ENCODE assay signal across 8 cellular contexts in genomic region chr16:11743308-11744074, GRCh38. TPM values are rescaled to one million over a fixed set of nuclear protein-coding genes. Genes with fewer than 3 reads are reported as not detected.
DNase-seq lines count a peak whose midpoint lies in the region; ATAC-seq, FAIRE-seq and TF ChIP-seq lines count a peak whose summit lies in the region.

No MANE protein-coding gene starts in this region.

- H3K27ac ChIP-seq in left lung: peak overlapping the region; percentile 94 to 97

- FAIRE-seq in bronchial epithelial cell (lab: Jason Lieb, UNC): no peak

- peak; percentile 21 for ATAC-seq in left lung
- ATAC-seq in stimulated activated naive CD8-positive, alpha-beta T cell treated with anti-CD3 and anti-CD28 coated beads, Interleukin-15, Interleukin-2, amounts not matched to agents 100 U/mL and 50 U/mL, for 24 hours: no peak

- H3K36me3 ChIP-seq in bronchial epithelial cell (ENCODE audit: control insufficient read depth, insufficient read depth, low read length): no peaks in the 10 kb centered on the region
- H3K36me3 ChIP-seq in left lung: peaks cover 0 to 18% of the 10 kb centered on the region in 2 donors

- TF ChIP-seq CTCF in AG04449 (IDR thresholded peaks at IDR 0.05; ENCODE audit: insufficient read depth, low read length, missing control alignments) (no peak), GM13976 (IDR thresholded peaks at IDR 0.05; ENCODE audit: borderline replicate concordance, control extremely low read depth, extremely low read depth, insufficient read depth, missing control alignments) (no peak), bronchial epithelial cell (IDR thresholded peaks at IDR 0.05; ENCODE audit: insufficient read depth, low read length, severe bottlenecking) (no peak), left lung (IDR thresholded peaks at IDR 0.05) (no peak)

- H3K4me3 ChIP-seq in AG04449 (ENCODE audit: low read depth, low read length): peak overlapping the region; percentile 85
- H3K4me3 ChIP-seq in bronchial epithelial cell (ENCODE audit: low read depth, low read length): peak overlapping the region; percentile 49
- H3K4me3 ChIP-seq in left lung: peak overlapping the region; percentile 36 to 93

- in situ Hi-C loops in GM13976 (cut with MboI; ENCODE audit: low sequenced_read_pairs, unreplicated experiment): no loop called here

- DNase-seq in AG04449 (ENCODE audit: low read depth, low spot score): no peak
- DNase-seq in GM13976 (ENCODE audit: low spot score): peak; percentile 46
- DNase-seq in RKO (ENCODE audit: low spot score): peak; percentile 80
- peak; percentile 66 for DNase-seq in bronchial epithelial cell (ENCODE audit: low read depth)
- DNase-seq in left lung: peak in 1 of 2 donors; percentile 76
- DNase-seq in stimulated activated naive CD8-positive, alpha-beta T cell treated with anti-CD3 and anti-CD28 coated beads, Interleukin-15, Interleukin-2, amounts not matched to agents 100 U/mL and 50 U/mL, for 24 hours: peak; percentile 38
- DNase-seq in NCI-H1436 (lab: John Stamatoyannopoulos, UW): no peak
- no peak for DNase-seq in NCI-H1436 treated with DMSO at 0.1 percent for 48 hours (lab: John Stamatoyannopoulos, UW)

- CTCF ChIA-PET in AG04449 (lab: Yijun Ruan, JAX): interaction anchor here (1.2 to 4.1 kb wide), 6 partner anchors 17 to 347 kb away, joined by 3 to 24 read pairs (median 4); partner anchors contain the start of gene ZC3H7A

- no peaks in the 10 kb centered on the region for H3K9me3 ChIP-seq in left lung

- POLR2A ChIA-PET in AG04449 (lab: Yijun Ruan, JAX): interaction anchor here (0.6 to 2.0 kb wide), 4 partner anchors 15 to 53 kb away, joined by 3 to 23 read pairs (median 4); partner anchors contain the start of gene ZC3H7A

- intact Hi-C loops in left lung (cut with DNase I): no loop called here

- H3K4me1 ChIP-seq in left lung: peaks cover 9 to 50% of the 10 kb centered on the region in 2 donors

- H3K27me3 ChIP-seq in bronchial epithelial cell (ENCODE audit: control insufficient read depth, insufficient read depth, low read length) (no peaks in the 10 kb centered on the region), left lung (no peaks in the 10 kb centered on the region)

RNA-seq across cellular contexts. Expression of gene TXNDC11, which starts 0.8 kb away (rescaled TPM):
- 29.4 and 35.8 TPM in 2 replicates for total RNA-seq in bronchial epithelial cell
- total RNA-seq in left lung: 10 to 100 TPM; 71.2 to 76.8 TPM

RNA-seq across cellular contexts. Expression of gene ZC3H7A, which starts 53.6 kb away (rescaled TPM):
- total RNA-seq in bronchial epithelial cell: 26.9 and 28.5 TPM in 2 replicates
- 10 to 100 TPM; 48.3 to 48.9 TPM for total RNA-seq in left lung

Comparison
In these comparisons a context has a peak if more than half of its experiments do, and no peak if none do; other contexts are left out.
1. DNase-seq: peak in GM13976 (single experiment), RKO (single experiment), bronchial epithelial cell (single experiment) and stimulated activated naive CD8-positive, alpha-beta T cell treated with anti-CD3 and anti-CD28 coated beads, Interleukin-15, Interleukin-2, amounts not matched to agents 100 U/mL and 50 U/mL, for 24 hours (single experiment); none in AG04449 (single experiment), NCI-H1436 (single experiment) and NCI-H1436 treated with DMSO at 0.1 percent for 48 hours (single experiment).
2. Peak in every context shown above with its lines, with median percentiles within 50 percentile points of each other: H3K4me3 ChIP-seq.